In genomic region chr1:26854953-26855352, GRCh38 we compare ENCODE assay signal across 29 cellular contexts. TPM values are rescaled to one million over a fixed set of nuclear protein-coding genes. Genes with fewer than 3 reads are reported as not detected.
A peak's percentile ranks its signal among the peaks of the same experiment; 100 is the strongest.
DNase-seq lines count a peak whose midpoint lies in the region; ATAC-seq, FAIRE-seq and TF ChIP-seq lines count a peak whose summit lies in the region.
"Had no signal": no experiment of that assay in that cellular context is flagged by ENCODE, and none has a peak within 500 bp of the region (broad histone marks: within the 10 kb centered on the region; RNA-seq: fewer than 3 reads in every experiment).

No MANE protein-coding gene starts in this region.

- H3K4me3 Mint-ChIP-seq in stimulated activated naive CD8-positive, alpha-beta T cell treated with anti-CD3 and anti-CD28 coated beads, Interleukin-15, Interleukin-2, amounts not matched to agents 100 ng/mL and 50 ng/mL, for 24 hours, result no peak overlapping the region
- no peak overlapping the region for H3K4me3 Mint-ChIP-seq in mesothelial cell of epicardium
- no peak overlapping the region for H3K4me3 Mint-ChIP-seq in activated naive CD8-positive, alpha-beta T cell treated with anti-CD3 and anti-CD28 coated beads for 36 hours
- H3K4me3 Mint-ChIP-seq: activated naive CD8-positive, alpha-beta T cell treated with anti-CD3 and anti-CD28 coated beads, Interleukin-2, amount 50 U/mL, for 24 hours; CD4-positive, alpha-beta memory T cell; dendritic cell treated with granulocyte-macrophage colony-stimulating factor and Interleukin-4, amounts not matched to agents 40 ng/mL and 50 ng/mL, for 4 days; H9; naive thymus-derived CD4-positive, alpha-beta T cell had no signal

- peak overlapping the region; percentile 19 for H3K27ac Mint-ChIP-seq in stimulated activated naive CD8-positive, alpha-beta T cell treated with anti-CD3 and anti-CD28 coated beads, Interleukin-15, Interleukin-2, amounts not matched to agents 100 ng/mL and 50 ng/mL, for 24 hours
- peak overlapping the region; percentile 25 for H3K27ac Mint-ChIP-seq in mesothelial cell of epicardium
- H3K27ac Mint-ChIP-seq in activated naive CD8-positive, alpha-beta T cell treated with anti-CD3 and anti-CD28 coated beads for 36 hours, result no peak overlapping the region
- H3K27ac Mint-ChIP-seq: activated naive CD8-positive, alpha-beta T cell treated with anti-CD3 and anti-CD28 coated beads, Interleukin-2, amount 50 U/mL, for 24 hours; activated T-helper 2 cell treated with anti-CD3 and anti-CD28 coated beads, Interferon-gamma antibody, Interleukin-2, Interleukin-4, amounts not matched to agents 10 μg/mL and 5 μg/mL and 100 μg/mL, durations not matched to agents 14 hours and 24 hours and 36 hours had no signal

- no peaks in the 10 kb centered on the region for H3K4me1 Mint-ChIP-seq in stimulated activated naive CD8-positive, alpha-beta T cell treated with anti-CD3 and anti-CD28 coated beads, Interleukin-15, Interleukin-2, amounts not matched to agents 100 ng/mL and 50 ng/mL, for 24 hours (ENCODE audit: low read depth)
- peaks cover 11% of the 10 kb centered on the region for H3K4me1 Mint-ChIP-seq in mesothelial cell of epicardium
- H3K4me1 Mint-ChIP-seq in activated naive CD8-positive, alpha-beta T cell treated with anti-CD3 and anti-CD28 coated beads for 36 hours, result peaks cover 5% of the 10 kb centered on the region
- H3K4me1 Mint-ChIP-seq: activated naive CD8-positive, alpha-beta T cell treated with anti-CD3 and anti-CD28 coated beads, Interleukin-2, amount 50 U/mL, for 24 hours had no signal

- H3K27me3 Mint-ChIP-seq in stimulated activated naive CD8-positive, alpha-beta T cell treated with anti-CD3 and anti-CD28 coated beads, Interleukin-15, Interleukin-2, amounts not matched to agents 100 ng/mL and 50 ng/mL, for 24 hours, result no peaks in the 10 kb centered on the region
- no peaks in the 10 kb centered on the region for H3K27me3 Mint-ChIP-seq in mesothelial cell of epicardium (ENCODE audit: low read depth)
- H3K27me3 Mint-ChIP-seq in activated naive CD8-positive, alpha-beta T cell treated with anti-CD3 and anti-CD28 coated beads for 36 hours, result no peaks in the 10 kb centered on the region
- H3K27me3 Mint-ChIP-seq: activated naive CD8-positive, alpha-beta T cell treated with anti-CD3 and anti-CD28 coated beads, Interleukin-2, amount 50 U/mL, for 24 hours; CD4-positive, alpha-beta memory T cell; dendritic cell treated with granulocyte-macrophage colony-stimulating factor and Interleukin-4, amounts not matched to agents 40 ng/mL and 50 ng/mL, for 4 days; naive thymus-derived CD4-positive, alpha-beta T cell had no signal

- H3K4me1 ChIP-seq in vagina, result peaks cover 54% of the 10 kb centered on the region
- H3K4me1 ChIP-seq: body of pancreas, SJCRH30, tibial artery had no signal

- no peak for ATAC-seq in stimulated activated naive CD8-positive, alpha-beta T cell treated with anti-CD3 and anti-CD28 coated beads, Interleukin-15, Interleukin-2, amounts not matched to agents 100 U/mL and 50 U/mL, for 24 hours
- ATAC-seq: activated naive CD8-positive, alpha-beta T cell treated with anti-CD3 and anti-CD28 coated beads, Interleukin-2, amount 50 U/mL, for 24 hours; body of pancreas; naive thymus-derived CD4-positive, alpha-beta T cell had no signal

- TF ChIP-seq CTCF in mesothelial cell of epicardium (IDR thresholded peaks at IDR 0.05; ENCODE audit: unreplicated experiment) (no peak), vagina (IDR thresholded peaks at IDR 0.05) (no peak)

- no peaks in the 10 kb centered on the region for H3K9me3 ChIP-seq in vagina
- H3K9me3 ChIP-seq: body of pancreas, SJCRH30, tibial artery had no signal

- peaks cover 53% of the 10 kb centered on the region for H3K36me3 Mint-ChIP-seq in stimulated activated naive CD8-positive, alpha-beta T cell treated with anti-CD3 and anti-CD28 coated beads, Interleukin-15, Interleukin-2, amounts not matched to agents 100 ng/mL and 50 ng/mL, for 24 hours (ENCODE audit: low read depth)
- H3K36me3 Mint-ChIP-seq in mesothelial cell of epicardium, result peaks cover 38% of the 10 kb centered on the region
- H3K36me3 Mint-ChIP-seq in activated naive CD8-positive, alpha-beta T cell treated with anti-CD3 and anti-CD28 coated beads for 36 hours, result peaks cover 12% of the 10 kb centered on the region

- FAIRE-seq in RCC 7860 (lab: Jason Lieb, UNC), result no peak
- FAIRE-seq: HTR-8/SVneo had no signal

- H3K27ac ChIP-seq in vagina, result peak overlapping the region; percentile 98
- H3K27ac ChIP-seq: body of pancreas, hepatocyte, SJCRH30, tibial artery had no signal

- DNase-seq in stimulated activated naive CD8-positive, alpha-beta T cell treated with anti-CD3 and anti-CD28 coated beads, Interleukin-15, Interleukin-2, amounts not matched to agents 100 U/mL and 50 U/mL, for 24 hours, result no peak
- DNase-seq in SW480 (ENCODE audit: low spot score), result peak; percentile 16
- DNase-seq in mesothelial cell of epicardium (ENCODE audit: low spot score in 2 of 2, unreplicated experiment in 2 of 2), result no peak
- no peak for DNase-seq in vagina (ENCODE audit: extremely low spot score in 2 of 2)
- DNase-seq in RCC 7860 (ENCODE audit: low spot score), result no peak
- DNase-seq in DMS153 (lab: John Stamatoyannopoulos, UW), result no peak
- DNase-seq in activated naive CD8-positive, alpha-beta T cell treated with anti-CD3 and anti-CD28 coated beads for 36 hours, result no peak
- DNase-seq: activated CD4-positive, alpha-beta T cell treated with anti-CD3 and anti-CD28 coated beads for 4 hours; activated naive CD8-positive, alpha-beta T cell treated with anti-CD3 and anti-CD28 coated beads, Interleukin-2, amount 50 U/mL, for 24 hours; body of pancreas; CD4-positive, alpha-beta memory T cell; H9; Kasumi-1; naive thymus-derived CD4-positive, alpha-beta T cell; NCI-H1092 treated with DMSO at 0.1 percent for 48 hours; NCI-H748 treated with DMSO at 0.1 percent for 48 hours; SJCRH30; stimulated activated CD4-positive, alpha-beta T cell treated with anti-CD3 and anti-CD28 coated beads, Interleukin-1b, Interleukin-23, amount 100 ng/mL, for 48 hours; stimulated activated naive CD4-positive, alpha-beta T cell; tibial artery had no signal

- H3K9me3 Mint-ChIP-seq in stimulated activated naive CD8-positive, alpha-beta T cell treated with anti-CD3 and anti-CD28 coated beads, Interleukin-15, Interleukin-2, amounts not matched to agents 100 ng/mL and 50 ng/mL, for 24 hours, result no peaks in the 10 kb centered on the region
- H3K9me3 Mint-ChIP-seq in mesothelial cell of epicardium, result no peaks in the 10 kb centered on the region
- H3K9me3 Mint-ChIP-seq in activated naive CD8-positive, alpha-beta T cell treated with anti-CD3 and anti-CD28 coated beads for 36 hours, result no peaks in the 10 kb centered on the region
- H3K9me3 Mint-ChIP-seq: activated naive CD8-positive, alpha-beta T cell treated with anti-CD3 and anti-CD28 coated beads, Interleukin-2, amount 50 U/mL, for 24 hours; activated T-helper 2 cell treated with anti-CD3 and anti-CD28 coated beads, Interferon-gamma antibody, Interleukin-2, Interleukin-4, amounts not matched to agents 10 μg/mL and 5 μg/mL and 100 μg/mL, durations not matched to agents 14 hours and 24 hours and 36 hours; CD4-positive, alpha-beta memory T cell; dendritic cell treated with granulocyte-macrophage colony-stimulating factor and Interleukin-4, amounts not matched to agents 40 ng/mL and 50 ng/mL, for 4 days; H9; naive thymus-derived CD4-positive, alpha-beta T cell had no signal

- no peak for TF ChIP-seq POLR2A in vagina (IDR thresholded peaks at IDR 0.05)

- intact Hi-C loops in vagina (cut with DNase I), result no loop called here

- H3K4me3 ChIP-seq in vagina, result no peak overlapping the region
- H3K4me3 ChIP-seq: body of pancreas, hepatocyte, lung, SJCRH30, tibial artery had no signal

- H3K36me3 ChIP-seq in vagina, result peaks cover 0 to 36% of the 10 kb centered on the region in 2 donors

- no peaks in the 10 kb centered on the region for H3K27me3 ChIP-seq in vagina
- H3K27me3 ChIP-seq: body of pancreas, hepatocyte, SJCRH30, tibial artery had no signal

RNA-seq across cellular contexts. Expression of gene SFN, which starts 8.0 kb away (rescaled TPM):
- total RNA-seq in mesothelial cell of epicardium (2.7 to 4.4 TPM (median 3.8 TPM) in 3 replicates), vagina (406 TPM)
- total RNA-seq in activated naive CD8-positive, alpha-beta T cell treated with anti-CD3 and anti-CD28 coated beads for 36 hours, result under 1 TPM in 1 of 2 experiments, not detected in 1; 0.43 TPM
- total RNA-seq: osteocyte had no signal

RNA-seq across cellular contexts. Expression of gene ZDHHC18, which starts 28.5 kb away (rescaled TPM):
- 25.8 to 28.8 TPM (median 28.4 TPM) in 3 replicates for total RNA-seq in mesothelial cell of epicardium
- total RNA-seq in vagina, result 31.4 TPM
- 10 to 100 TPM; 48.5 to 48.8 TPM for total RNA-seq in activated naive CD8-positive, alpha-beta T cell treated with anti-CD3 and anti-CD28 coated beads for 36 hours

RNA-seq across cellular contexts. Expression of gene GPN2, which starts 35.1 kb away (rescaled TPM):
- total RNA-seq in mesothelial cell of epicardium (31.1 to 33.4 TPM (median 32.3 TPM) in 3 replicates), vagina (11.5 TPM)
- total RNA-seq in activated naive CD8-positive, alpha-beta T cell treated with anti-CD3 and anti-CD28 coated beads for 36 hours, result 10 to 100 TPM; 64.1 to 65.0 TPM

RNA-seq across cellular contexts. Expression of gene GPATCH3, which starts 45.3 kb away (rescaled TPM):
- 19.5 to 23.5 TPM (median 19.8 TPM) in 3 replicates for total RNA-seq in mesothelial cell of epicardium
- 5.2 TPM for total RNA-seq in vagina
- 10 to 100 TPM; 13.3 to 14.4 TPM for total RNA-seq in activated naive CD8-positive, alpha-beta T cell treated with anti-CD3 and anti-CD28 coated beads for 36 hours

RNA-seq across cellular contexts. Expression of gene NR0B2, which starts 58.8 kb away (rescaled TPM):
- total RNA-seq in mesothelial cell of epicardium, result not detected in 3 replicates
- not detected for total RNA-seq in vagina
- not detected for total RNA-seq in activated naive CD8-positive, alpha-beta T cell treated with anti-CD3 and anti-CD28 coated beads for 36 hours
- total RNA-seq: activated T-helper 2 cell treated with anti-CD3 and anti-CD28 coated beads, Interferon-gamma antibody, Interleukin-2, Interleukin-4, amounts not matched to agents 10 μg/mL and 5 μg/mL and 100 μg/mL, durations not matched to agents 14 hours and 24 hours and 36 hours; CD4-positive, alpha-beta memory T cell; fibroblast of villous mesenchyme; H9; naive thymus-derived CD4-positive, alpha-beta T cell; osteocyte; SJCRH30; T-helper 1 cell treated with Interleukin-12 subunit alpha and Interleukin-12 subunit beta and Interleukin-4 antibody, amounts not matched to agents 30 ng/mL and 1 ng/mL, for 36 hours had no signal

Comparison
In these comparisons a context has a peak if more than half of its experiments do, and no peak if none do; other contexts are left out.
1. RNA of gene SFN, which starts 8.0 kb away (total RNA-seq): 406 TPM in vagina (single experiment); 2.7 to 4.4 TPM in mesothelial cell of epicardium and 0.43 TPM in activated naive CD8-positive, alpha-beta T cell treated with anti-CD3 and anti-CD28 coated beads for 36 hours; every median in the first group is over 10 times any median in the second.